ENCODE assay signal across 20 cellular contexts in the genomic region with DNA sequence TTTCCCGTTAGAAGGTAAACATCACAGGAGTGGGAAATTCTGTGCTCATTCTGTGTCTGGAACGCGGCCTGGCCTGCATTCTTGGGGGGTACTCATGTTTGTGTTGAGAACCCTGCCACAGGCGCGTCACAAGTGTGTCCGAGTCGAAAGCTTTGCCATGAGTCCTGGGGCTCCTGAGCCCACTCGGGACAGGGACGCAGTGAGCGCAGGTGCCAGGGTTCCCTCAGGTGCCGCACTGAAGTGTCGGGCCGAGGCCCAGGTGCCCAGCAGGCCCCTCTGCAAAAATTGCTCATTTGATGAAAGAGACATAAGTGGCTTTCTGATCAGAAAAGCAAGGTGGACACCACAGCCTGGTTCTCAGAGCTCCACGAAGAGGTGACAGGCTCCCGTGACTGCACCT. TPM values are rescaled to one million over a fixed set of nuclear protein-coding genes. Genes with fewer than 3 reads are reported as not detected.
A peak's percentile ranks its signal among the peaks of the same experiment; 100 is the strongest.
DNase-seq lines count a peak whose midpoint lies in the region; ATAC-seq, FAIRE-seq and TF ChIP-seq lines count a peak whose summit lies in the region.
"Had no signal": no experiment of that assay in that cellular context is flagged by ENCODE, and none has a peak within 500 bp of the region (broad histone marks: within the 10 kb centered on the region; RNA-seq: fewer than 3 reads in every experiment).

No MANE protein-coding gene starts in this region.

- FAIRE-seq in urothelium cell line (lab: Jason Lieb, UNC), result no peak
- FAIRE-seq: A204.1, HTR-8/SVneo had no signal

- H3K9ac ChIP-seq in neural progenitor cell, result no peak overlapping the region

- H3K27ac ChIP-seq in heart right ventricle, result no peak overlapping the region
- no peak overlapping the region for H3K27ac ChIP-seq in neural progenitor cell

- H3K27me3 Mint-ChIP-seq in T-helper 17 cell (no peaks in the 10 kb centered on the region), neural progenitor cell (ENCODE audit: insufficient read depth, low read depth) (peaks cover 2% of the 10 kb centered on the region)
- H3K27me3 Mint-ChIP-seq: B cell; CD4-positive, CD25-positive, alpha-beta regulatory T cell had no signal

- H3K27me3 ChIP-seq in heart right ventricle (no peaks in the 10 kb centered on the region), neural progenitor cell (no peaks in the 10 kb centered on the region)

- H3K27ac Mint-ChIP-seq in T-helper 17 cell, result peak overlapping the region; percentile 43
- peak overlapping the region; percentile 42 for H3K27ac Mint-ChIP-seq in neural progenitor cell
- H3K27ac Mint-ChIP-seq: B cell had no signal

- peaks cover 18% of the 10 kb centered on the region for H3K4me1 Mint-ChIP-seq in T-helper 17 cell
- H3K4me1 Mint-ChIP-seq in neural progenitor cell, result no peaks in the 10 kb centered on the region

- H3K79me2 ChIP-seq in neural progenitor cell (ENCODE audit: low read depth), result no peaks in the 10 kb centered on the region

- H3F3A ChIP-seq in neural progenitor cell (ENCODE audit: low read depth), result no peaks in the 10 kb centered on the region

- H3K4me1 ChIP-seq in heart right ventricle, result peaks cover under 1 to 18% (median 11%) of the 10 kb centered on the region in 9 donors
- no peaks in the 10 kb centered on the region for H3K4me1 ChIP-seq in neural progenitor cell

- 96 to 98% methylated on average over 15 of the region's 15 CpGs for WGBS in heart right ventricle, 2 donors

- intact Hi-C loops in Right ventricle myocardium inferior (cut with DNase I) (no loop called here), heart right ventricle (cut with DNase I) (loop anchor here in 5 of 10 donors (5.0 to 10.0 kb wide), 5 partner anchors 54 to 884 kb away; a partner anchor contains a TSS)

- H3K4me3 Mint-ChIP-seq in T-helper 17 cell (no peak overlapping the region), neural progenitor cell (no peak overlapping the region)
- H3K4me3 Mint-ChIP-seq: B cell had no signal

- DNase-seq in Right ventricle myocardium inferior (ENCODE audit: missing footprints) (peak; percentile 53), heart right ventricle (no peak), T-helper 17 cell (no peak), neural progenitor cell (ENCODE audit: low spot score) (no peak), HuH-7 (ENCODE audit: low spot score) (no peak), urothelium cell line (ENCODE audit: low spot score) (no peak)
- DNase-seq: CD4-positive, CD25-positive, alpha-beta regulatory T cell; DMS79 treated with DMSO at 0.1 percent for 48 hours; NCI-H1105 treated with DMSO at 0.1 percent for 48 hours; NCI-H446; NCI-H526; Right ventricle myocardium superior; SW 1271 had no signal

- no peak overlapping the region for H3K4me2 ChIP-seq in neural progenitor cell

- no peaks in the 10 kb centered on the region for H3K9me3 Mint-ChIP-seq in neural progenitor cell
- H3K9me3 Mint-ChIP-seq: CD4-positive, CD25-positive, alpha-beta regulatory T cell had no signal

- H3K36me3 Mint-ChIP-seq in T-helper 17 cell (ENCODE audit: low read depth), result no peaks in the 10 kb centered on the region
- H3K36me3 Mint-ChIP-seq in neural progenitor cell, result no peaks in the 10 kb centered on the region

- no peak overlapping the region for H2AFZ ChIP-seq in neural progenitor cell (replicated peaks)

- H3K9me3 ChIP-seq in heart right ventricle, result no peaks in the 10 kb centered on the region
- H3K9me3 ChIP-seq in T-helper 17 cell (ENCODE audit: control insufficient read depth, low read length, poor library complexity, severe bottlenecking), result no peaks in the 10 kb centered on the region
- H3K9me3 ChIP-seq in neural progenitor cell (ENCODE audit: low read depth), result no peaks in the 10 kb centered on the region
- H3K9me3 ChIP-seq: HAP-1 had no signal

- H3K4me3 ChIP-seq in heart right ventricle (no peak overlapping the region), neural progenitor cell (no peak overlapping the region)
- H3K4me3 ChIP-seq: HAP-1 had no signal

- peaks cover 7% of the 10 kb centered on the region for H4K20me1 ChIP-seq in neural progenitor cell (ENCODE audit: low read depth)

- TF ChIP-seq CTCF in heart right ventricle (IDR thresholded peaks at IDR 0.05) (no peak), neural progenitor cell (IDR thresholded peaks at IDR 0.05) (no peak)

- peaks cover 0 to 24% (median 7%) of the 10 kb centered on the region in 9 donors for H3K36me3 ChIP-seq in heart right ventricle
- no peaks in the 10 kb centered on the region for H3K36me3 ChIP-seq in neural progenitor cell

- ATAC-seq in Right ventricle myocardium inferior (no peak), heart right ventricle (no peak), T-helper 17 cell (no peak), GM18519 (IDR thresholded peaks at IDR 0.05; ENCODE audit: low FRiP score, unreplicated experiment) (no peak)

RNA-seq across cellular contexts. Expression of a gene that starts 4.7 kb away (rescaled TPM):
- total RNA-seq in Right ventricle myocardium inferior, result 19.6 TPM
- 10 to 100 TPM; 15.1 to 22.8 (median 19.1) TPM for total RNA-seq in heart right ventricle
- 10 to 100 TPM in 1 of 2 donors, 1 to 10 TPM in 1; 7.6 to 24.7 TPM for polyA plus RNA-seq in heart right ventricle
- total RNA-seq in T-helper 17 cell, result 10 to 100 TPM; 28.0 to 32.6 TPM
- total RNA-seq in neural progenitor cell (ENCODE audit: low replicate concordance), result 3.5 and 15.4 TPM in 2 replicates

RNA-seq across cellular contexts. Expression of a gene that starts 37.3 kb away (rescaled TPM):
- total RNA-seq in Right ventricle myocardium inferior (16.5 TPM), heart right ventricle (10 to 100 TPM; 10.4 to 24.6 (median 17.4) TPM), T-helper 17 cell (10 to 100 TPM; 50.2 to 60.8 TPM), neural progenitor cell (ENCODE audit: low replicate concordance) (38.2 and 49.0 TPM in 2 replicates)
- 10 to 100 TPM; 19.0 to 49.9 TPM for polyA plus RNA-seq in heart right ventricle

RNA-seq across cellular contexts. Expression of a gene that starts 37.4 kb away (rescaled TPM):
- total RNA-seq in Right ventricle myocardium inferior (not detected), heart right ventricle (under 1 TPM in 3 of 10 donors, not detected in 7; 0.19 to 0.28 (median 0.23) TPM), T-helper 17 cell (1 to 10 TPM; 2.2 to 2.4 TPM), neural progenitor cell (ENCODE audit: low replicate concordance) (0.09 TPM in 1 of 2 replicates, not detected in the other)
- polyA plus RNA-seq in heart right ventricle, result not detected
- total RNA-seq: B cell, IMR-90, M059J, Right ventricle myocardium superior had no signal
- polyA plus RNA-seq: CD4-positive, CD25-positive, alpha-beta regulatory T cell had no signal

RNA-seq across cellular contexts. Expression of a gene that starts 52.6 kb away (rescaled TPM):
- total RNA-seq in Right ventricle myocardium inferior, result 11.1 TPM
- 10 to 100 TPM in 3 of 10 donors, 1 to 10 TPM in 7; 6.4 to 12.4 (median 9.3) TPM for total RNA-seq in heart right ventricle
- polyA plus RNA-seq in heart right ventricle, result 10 to 100 TPM in 1 of 2 donors, 1 to 10 TPM in 1; 9.2 to 18.5 TPM
- 10 to 100 TPM; 11.9 TPM for total RNA-seq in T-helper 17 cell
- 43.4 and 59.9 TPM in 2 replicates for total RNA-seq in neural progenitor cell (ENCODE audit: low replicate concordance)
